ENCODE assay signal across 8 cellular contexts in genomic region chr17:20008242-20009051, GRCh38. TPM values are rescaled to one million over a fixed set of nuclear protein-coding genes. Genes with fewer than 3 reads are reported as not detected.
DNase-seq lines count a peak whose midpoint lies in the region; ATAC-seq and TF ChIP-seq lines count a peak whose summit lies in the region.

No MANE protein-coding gene starts in this region.

- H3K36me3 ChIP-seq in Loucy (ENCODE audit: insufficient read depth, low read length) (no peaks in the 10 kb centered on the region), iPS-15b (ENCODE audit: control insufficient read depth, insufficient read depth, low read length) (no peaks in the 10 kb centered on the region), skeletal muscle tissue (ENCODE audit: control insufficient read depth in 3 of 3, insufficient read depth in 3 of 3, low read length in 3 of 3) (no peaks in the 10 kb centered on the region)

- H3F3A ChIP-seq in Loucy (ENCODE audit: low read depth) = no peaks in the 10 kb centered on the region

- H3K4me2 ChIP-seq in Loucy (ENCODE audit: low read depth, low read length, poor library complexity, severe bottlenecking) = peak overlapping the region; percentile 94

- TF ChIP-seq CTCF in Loucy (conservative IDR thresholded peaks at IDR 0.05; ENCODE audit: low read length) = no peak

- no peaks in the 10 kb centered on the region for H3K79me2 ChIP-seq in Loucy (ENCODE audit: insufficient read depth, low read length)

- peak; percentile 11 for ATAC-seq in GM19455 (IDR thresholded peaks at IDR 0.05; ENCODE audit: unreplicated experiment)

- H3K9ac ChIP-seq in Loucy (ENCODE audit: low read depth, low read length, poor library complexity, severe bottlenecking) = peak overlapping the region; percentile 72
- H3K9ac ChIP-seq in iPS-15b (ENCODE audit: low read depth, low read length) = peak overlapping the region; percentile 65
- peak overlapping the region; percentile 58 to 75 (median 66) for H3K9ac ChIP-seq in skeletal muscle tissue (ENCODE audit: low read depth in 1 of 3, low read length in 3 of 3)

- peaks cover 4% of the 10 kb centered on the region for H3K27me3 ChIP-seq in Loucy (ENCODE audit: insufficient read depth, low read length, poor library complexity, severe bottlenecking)
- peaks cover 23% of the 10 kb centered on the region for H3K27me3 ChIP-seq in iPS-15b (ENCODE audit: control insufficient read depth, insufficient read depth, low read length)
- peaks cover 15 to 19% (median 16%) of the 10 kb centered on the region in 3 donors for H3K27me3 ChIP-seq in skeletal muscle tissue (ENCODE audit: control insufficient read depth in 3 of 3, insufficient read depth in 3 of 3, low read length in 3 of 3)

- H3K4me3 ChIP-seq in Loucy (ENCODE audit: low read length, poor library complexity, severe bottlenecking) (peak overlapping the region; percentile 79), iPS-15b (ENCODE audit: low read depth, low read length) (peak overlapping the region; percentile 94), skeletal muscle tissue (ENCODE audit: low read length in 3 of 3) (peak overlapping the region; percentile 75 to 83 (median 83))

- H3K27ac ChIP-seq in skeletal muscle tissue (ENCODE audit: low read depth, low read length) = no peak overlapping the region

- no peaks in the 10 kb centered on the region for H4K20me1 ChIP-seq in Loucy (ENCODE audit: insufficient read depth, low read length, poor library complexity, severe bottlenecking)

- H3K9me2 ChIP-seq in Loucy (replicated peaks; ENCODE audit: low read depth, low read length) = no peaks in the 10 kb centered on the region

- H3K9me3 ChIP-seq in Loucy (ENCODE audit: insufficient read depth, low read depth, low read length) (no peaks in the 10 kb centered on the region), iPS-15b (ENCODE audit: control insufficient read depth, insufficient read depth, low read length) (no peaks in the 10 kb centered on the region), skeletal muscle tissue (ENCODE audit: control insufficient read depth in 3 of 3, low read length in 3 of 3) (no peaks in the 10 kb centered on the region)

- peak; percentile 34 for DNase-seq in COLO668 (lab: John Stamatoyannopoulos, UW; ENCODE audit: unreplicated experiment)
- DNase-seq in amniotic epithelial cell (ENCODE audit: low read depth) = peak; percentile 6
- DNase-seq in SKM-1 (lab: John Stamatoyannopoulos, UW; ENCODE audit: unreplicated experiment) = no peak
- DNase-seq in DMS153 (lab: John Stamatoyannopoulos, UW) = no peak

- H2AFZ ChIP-seq in Loucy (ENCODE audit: low read length) = peak overlapping the region; percentile 100

- H3K4me1 ChIP-seq in Loucy (ENCODE audit: insufficient read depth, low read length, poor library complexity, severe bottlenecking) (peaks cover 11% of the 10 kb centered on the region), iPS-15b (ENCODE audit: control insufficient read depth, insufficient read depth, low read length) (peaks cover 12% of the 10 kb centered on the region), skeletal muscle tissue (ENCODE audit: control insufficient read depth in 3 of 3, insufficient read depth in 3 of 3, low read length in 3 of 3) (peaks cover 7 to 16% (median 13%) of the 10 kb centered on the region in 3 donors)

RNA-seq across cellular contexts. Expression of gene SPECC1, which starts 0.7 kb away (rescaled TPM):
- 13.6 TPM for total RNA-seq in skeletal muscle tissue

RNA-seq across cellular contexts. Expression of gene AKAP10, which starts 30.8 kb away (rescaled TPM):
- total RNA-seq in skeletal muscle tissue = 15.7 TPM

Comparison
In these comparisons a context has a peak if more than half of its experiments do, and no peak if none do; other contexts are left out.
1. DNase-seq: peak in COLO668 (single experiment) and amniotic epithelial cell (single experiment); none in SKM-1 (single experiment) and DMS153 (single experiment).
2. Peak in every context shown above with its lines, with median percentiles within 50 percentile points of each other: H3K4me3 ChIP-seq and H3K9ac ChIP-seq.